ENCODE assay signal across 9 cellular contexts in the genomic region with DNA sequence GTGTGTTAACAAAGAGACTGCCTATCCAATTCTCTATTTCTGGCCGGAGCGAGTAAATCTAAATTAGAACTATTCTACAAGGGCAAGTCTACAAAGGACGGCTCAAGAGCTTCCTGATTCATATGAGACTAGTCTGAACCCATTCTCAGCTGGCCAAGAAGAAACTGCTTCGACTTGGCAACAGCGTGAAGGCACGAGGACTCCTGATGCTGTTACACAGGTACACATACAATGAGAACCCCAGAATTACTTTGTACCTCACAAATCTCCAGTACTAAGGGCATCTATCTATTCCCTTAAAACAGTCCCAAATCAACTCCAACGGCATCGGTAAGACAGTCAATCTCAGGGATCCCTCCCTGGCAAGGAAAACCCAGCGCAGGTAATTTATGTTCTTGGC. TPM values are rescaled to one million over a fixed set of nuclear protein-coding genes. Genes with fewer than 3 reads are reported as not detected.
DNase-seq lines count a peak whose midpoint lies in the region; ATAC-seq and TF ChIP-seq lines count a peak whose summit lies in the region.
"Had no signal": no experiment of that assay in that cellular context is flagged by ENCODE, and none has a peak within 500 bp of the region (broad histone marks: within the 10 kb centered on the region; RNA-seq: fewer than 3 reads in every experiment).

No MANE protein-coding gene starts in this region.

- DNase-seq in AG10803 (ENCODE audit: low read depth), result no peak
- DNase-seq in dermis blood vessel endothelial cell, result peak; percentile 38
- no peak for DNase-seq in naive thymus-derived CD8-positive, alpha-beta T cell
- DNase-seq in cerebellar cortex (ENCODE audit: low spot score), result no peak
- DNase-seq in activated gamma-delta T cell treated with Interleukin-2 at 50 U/mL for 16 hours, result no peak
- DNase-seq in NCI-H2171 (lab: John Stamatoyannopoulos, UW), result no peak
- DNase-seq: NCI-H1417 treated with DMSO at 0.1 percent for 48 hours had no signal

- no peak for ATAC-seq in naive thymus-derived CD8-positive, alpha-beta T cell
- ATAC-seq in HG03159 (IDR thresholded peaks at IDR 0.05; ENCODE audit: unreplicated experiment), result no peak

- H3K9me3 Mint-ChIP-seq in naive thymus-derived CD8-positive, alpha-beta T cell, result no peaks in the 10 kb centered on the region

- peaks cover 0 to 5% (median 2%) of the 10 kb centered on the region in 5 donors for H3K27me3 Mint-ChIP-seq in naive thymus-derived CD8-positive, alpha-beta T cell

- peak overlapping the region; percentile 84 for H3K27ac ChIP-seq in KOPT-K1 (ENCODE audit: low read depth, low read length, poor library complexity, severe bottlenecking)

- no peaks in the 10 kb centered on the region for H3K9me3 ChIP-seq in KOPT-K1 (ENCODE audit: insufficient read depth, low read length, poor library complexity, severe bottlenecking)

- H3K36me3 Mint-ChIP-seq in naive thymus-derived CD8-positive, alpha-beta T cell, result peaks cover 0 to 15% (median 0%) of the 10 kb centered on the region in 3 donors

- POLR2A ChIA-PET in naive thymus-derived CD8-positive, alpha-beta T cell (lab: Charles Lee), result interaction anchor here (0.7 kb wide), 1 partner anchor 62 kb away, joined by 4 read pairs; the partner anchor contains the start of gene INPP5K

- peak overlapping the region in 9 of 10 donors; percentile 65 to 95 (median 84) for H3K27ac Mint-ChIP-seq in naive thymus-derived CD8-positive, alpha-beta T cell

- no peak for TF ChIP-seq CTCF in AG10803 (conservative IDR thresholded peaks at IDR 0.05; ENCODE audit: low read length)

- H3K4me3 ChIP-seq in AG10803 (ENCODE audit: low read length), result peak overlapping the region; percentile 87

- peak overlapping the region; percentile 83 to 95 (median 89) for H3K4me3 Mint-ChIP-seq in naive thymus-derived CD8-positive, alpha-beta T cell

- H3K4me1 Mint-ChIP-seq in naive thymus-derived CD8-positive, alpha-beta T cell, result peaks cover 15 to 54% (median 43%) of the 10 kb centered on the region in 4 donors

- peaks cover 34% of the 10 kb centered on the region for H3K36me3 ChIP-seq in KOPT-K1 (ENCODE audit: insufficient read depth, low read length)

RNA-seq across cellular contexts. Expression of gene CRK, which starts 1.5 kb away (rescaled TPM):
- total RNA-seq in dermis blood vessel endothelial cell, result 162 and 166 TPM in 2 replicates
- 10 to 100 TPM; 22.0 to 27.6 TPM for total RNA-seq in naive thymus-derived CD8-positive, alpha-beta T cell
- 10 to 100 TPM; 18.8 to 24.8 (median 19.9) TPM for polyA plus RNA-seq in naive thymus-derived CD8-positive, alpha-beta T cell

RNA-seq across cellular contexts. Expression of gene MYO1C, which starts 37.9 kb away (rescaled TPM):
- 193 and 439 TPM in 2 replicates for total RNA-seq in dermis blood vessel endothelial cell
- 10 to 100 TPM; 15.4 to 18.0 TPM for total RNA-seq in naive thymus-derived CD8-positive, alpha-beta T cell
- 1 to 10 TPM; 1.3 to 1.5 (median 1.3) TPM for polyA plus RNA-seq in naive thymus-derived CD8-positive, alpha-beta T cell

RNA-seq across cellular contexts. Expression of gene YWHAE, which starts 54.5 kb away (rescaled TPM):
- total RNA-seq in dermis blood vessel endothelial cell, result 558 and 1,026 TPM in 2 replicates
- total RNA-seq in naive thymus-derived CD8-positive, alpha-beta T cell, result 100 to 1,000 TPM; 114 to 122 TPM
- 10 to 100 TPM; 28.3 to 34.2 (median 34.0) TPM for polyA plus RNA-seq in naive thymus-derived CD8-positive, alpha-beta T cell

Comparison
In these comparisons a context has a peak if more than half of its experiments do, and no peak if none do; other contexts are left out.
1. RNA of gene MYO1C, which starts 37.9 kb away (total RNA-seq): 193 to 439 TPM in dermis blood vessel endothelial cell; 15.4 to 18.0 TPM in naive thymus-derived CD8-positive, alpha-beta T cell; every median in the first group is over 10 times any median in the second.